ENCODE assay signal across 10 cellular contexts in the genomic region with DNA sequence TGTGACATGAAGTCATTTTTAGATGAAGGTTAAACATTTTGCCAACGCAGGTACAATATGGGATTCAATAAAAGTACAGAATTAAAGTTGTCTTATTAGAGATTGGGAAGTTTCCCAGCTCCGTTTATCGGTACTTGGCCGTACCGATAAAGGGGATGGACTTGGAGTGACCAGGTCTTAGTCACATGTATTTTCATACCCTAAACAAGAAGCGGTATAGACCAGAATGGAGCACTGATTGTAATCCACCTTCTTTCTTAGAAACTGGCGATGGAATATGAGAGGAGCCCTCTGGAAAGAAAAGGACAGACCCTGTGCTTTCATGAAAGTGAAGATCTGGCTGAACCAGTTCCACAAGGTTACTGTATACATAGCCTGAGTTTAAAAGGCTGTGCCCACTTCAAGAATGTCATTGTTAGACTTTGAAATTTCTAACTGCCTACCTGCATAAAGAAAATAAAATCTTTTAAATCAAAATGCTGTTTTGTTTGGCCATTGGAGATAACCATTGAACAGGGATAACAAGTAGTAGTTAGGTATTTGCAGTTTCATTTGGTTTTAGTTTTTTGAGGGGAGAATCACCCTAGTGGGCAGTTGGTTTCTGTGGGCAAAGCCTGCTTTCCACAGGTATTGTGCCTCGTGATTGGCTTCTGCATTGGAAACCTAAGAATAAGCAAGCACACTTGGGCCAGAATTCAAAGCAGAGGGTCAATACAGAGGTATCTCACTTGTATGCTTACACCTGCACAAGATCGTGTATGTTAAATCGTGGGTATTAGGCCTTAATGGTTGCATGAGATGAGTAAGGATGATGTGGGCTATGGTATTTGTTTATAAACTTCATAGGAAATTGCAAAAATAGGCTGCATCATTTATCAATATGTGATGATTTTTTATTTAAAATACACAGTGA. TPM values are rescaled to one million over a fixed set of nuclear protein-coding genes. Genes with fewer than 3 reads are reported as not detected.
A peak's percentile ranks its signal among the peaks of the same experiment; 100 is the strongest.
DNase-seq lines count a peak whose midpoint lies in the region; FAIRE-seq and TF ChIP-seq lines count a peak whose summit lies in the region.
"Had no signal": no experiment of that assay in that cellular context is flagged by ENCODE, and none has a peak within 500 bp of the region (broad histone marks: within the 10 kb centered on the region; RNA-seq: fewer than 3 reads in every experiment).

No MANE protein-coding gene starts in this region.

- peaks cover 40% of the 10 kb centered on the region for H3K79me2 ChIP-seq in endothelial cell of umbilical vein (ENCODE audit: control insufficient read depth, insufficient read depth, low read length)

- no peak overlapping the region for H3K4me2 ChIP-seq in endothelial cell of umbilical vein (ENCODE audit: insufficient read depth, low read length)

- H3K4me3 Mint-ChIP-seq in activated naive CD4-positive, alpha-beta T cell treated with anti-CD3 and anti-CD28 coated beads for 36 hours: no peak overlapping the region
- H3K4me3 Mint-ChIP-seq in activated CD4-positive, alpha-beta T cell treated with anti-CD3 and anti-CD28 coated beads, Interleukin-2, amount 10 ng/mL, durations not matched to agents 24 days and 14 days: no peak overlapping the region

- peaks cover 18% of the 10 kb centered on the region for H4K20me1 ChIP-seq in endothelial cell of umbilical vein (replicated peaks; ENCODE audit: control insufficient read depth, extremely low read depth, insufficient read depth, low read length)

- TF ChIP-seq POLR2A in endothelial cell of umbilical vein (IDR thresholded peaks at IDR 0.05; ENCODE audit: low read depth, low read length) (peak; percentile 54), stomach (IDR thresholded peaks at IDR 0.05) (no peak)

- no peak overlapping the region for H2AFZ ChIP-seq in endothelial cell of umbilical vein (ENCODE audit: low read depth, low read length)

- H3K27ac Mint-ChIP-seq in activated naive CD4-positive, alpha-beta T cell treated with anti-CD3 and anti-CD28 coated beads for 36 hours: peak overlapping the region; percentile 34
- no peak overlapping the region for H3K27ac Mint-ChIP-seq in activated CD4-positive, alpha-beta T cell treated with anti-CD3 and anti-CD28 coated beads, Interleukin-2, amount 10 ng/mL, durations not matched to agents 24 days and 14 days

- no peak overlapping the region for H3K27ac ChIP-seq in endothelial cell of umbilical vein (ENCODE audit: insufficient read depth, low read depth, low read length)
- H3K27ac ChIP-seq in stomach: peak overlapping the region; percentile 31 to 72 (median 65)

- H3K9me1 ChIP-seq in endothelial cell of umbilical vein (replicated peaks; ENCODE audit: control insufficient read depth, extremely low read depth, insufficient read depth, low read length): no peaks in the 10 kb centered on the region

- WGBS in stomach, 5 donors: 37 to 62% (median 50%) methylated on average over 10 of the region's 10 CpGs

- TF ChIP-seq CTCF in endothelial cell of umbilical vein (IDR thresholded peaks at IDR 0.05; ENCODE audit: extremely low read depth in 1 of 2, insufficient read depth in 1 of 2, low read depth in 1 of 2, low read length in 2 of 2): no peak
- TF ChIP-seq CTCF in stomach (IDR thresholded peaks at IDR 0.05): no peak

- H3K9me3 ChIP-seq in endothelial cell of umbilical vein (replicated peaks; ENCODE audit: control insufficient read depth, insufficient read depth, low read length) (no peaks in the 10 kb centered on the region), stomach (peaks cover 20 to 40% (median 29%) of the 10 kb centered on the region in 4 donors)

- dilution Hi-C loops in endothelial cell of umbilical vein (cut with MboI; ENCODE audit: extremely low pct_ligation_motif_present, low sequenced_read_pairs): no loop called here

- H3K4me1 Mint-ChIP-seq in activated naive CD4-positive, alpha-beta T cell treated with anti-CD3 and anti-CD28 coated beads for 36 hours (ENCODE audit: low read depth): peaks cover 39% of the 10 kb centered on the region
- peaks cover 44% of the 10 kb centered on the region for H3K4me1 Mint-ChIP-seq in activated CD4-positive, alpha-beta T cell treated with anti-CD3 and anti-CD28 coated beads, Interleukin-2, amount 10 ng/mL, durations not matched to agents 24 days and 14 days

- no peak overlapping the region for H3K9ac ChIP-seq in endothelial cell of umbilical vein (replicated peaks; ENCODE audit: extremely low read depth, insufficient read depth, low read length)

- DNase-seq in activated naive CD4-positive, alpha-beta T cell treated with anti-CD3 and anti-CD28 coated beads for 36 hours: no peak
- no peak for DNase-seq in activated naive CD4-positive, alpha-beta T cell (lab: John Stamatoyannopoulos, UW)
- peak; percentile 76 for DNase-seq in NCI-H510A (lab: John Stamatoyannopoulos, UW)
- DNase-seq in endothelial cell of umbilical vein (ENCODE audit: low read depth, low spot score): no peak
- DNase-seq in stomach: no peak
- no peak for DNase-seq in activated CD4-positive, alpha-beta T cell treated with anti-CD3 and anti-CD28 coated beads, Interleukin-2, amount 10 ng/mL, durations not matched to agents 24 days and 14 days
- no peak for DNase-seq in NCI-H524 treated with DMSO at 0.1 percent for 48 hours (lab: John Stamatoyannopoulos, UW)
- DNase-seq in amygdala (lab: John Stamatoyannopoulos, UW): no peak
- DNase-seq: head of caudate nucleus had no signal

- POLR2A ChIA-PET in endothelial cell of umbilical vein (lab: Charles Lee): no interaction called here

- no peaks in the 10 kb centered on the region for H3K27me3 Mint-ChIP-seq in activated naive CD4-positive, alpha-beta T cell treated with anti-CD3 and anti-CD28 coated beads for 36 hours (ENCODE audit: low read depth)
- no peaks in the 10 kb centered on the region for H3K27me3 Mint-ChIP-seq in activated CD4-positive, alpha-beta T cell treated with anti-CD3 and anti-CD28 coated beads, Interleukin-2, amount 10 ng/mL, durations not matched to agents 24 days and 14 days
- H3K27me3 Mint-ChIP-seq: activated T-helper 17 cell treated with anti-CD3 and anti-CD28 coated beads, Interleukin-2, amount 50 U/mL, for 72 hours had no signal

- FAIRE-seq in endothelial cell of umbilical vein (lab: Jason Lieb, UNC): no peak

- no TSS peak for BruUV-seq in endothelial cell of umbilical vein (replicated peaks; lab: Mats Ljungman, UMichigan)

- peaks cover 15% of the 10 kb centered on the region for H3K9me3 Mint-ChIP-seq in activated naive CD4-positive, alpha-beta T cell treated with anti-CD3 and anti-CD28 coated beads for 36 hours
- peaks cover 27% of the 10 kb centered on the region for H3K9me3 Mint-ChIP-seq in activated CD4-positive, alpha-beta T cell treated with anti-CD3 and anti-CD28 coated beads, Interleukin-2, amount 10 ng/mL, durations not matched to agents 24 days and 14 days
- H3K9me3 Mint-ChIP-seq: activated T-helper 17 cell treated with anti-CD3 and anti-CD28 coated beads, Interleukin-2, amount 50 U/mL, for 72 hours had no signal

- peaks cover 36% of the 10 kb centered on the region for H3K4me1 ChIP-seq in endothelial cell of umbilical vein (ENCODE audit: control insufficient read depth, extremely low read depth, insufficient read depth, low read length)
- peaks cover 12 to 50% (median 20%) of the 10 kb centered on the region in 4 donors for H3K4me1 ChIP-seq in stomach

- TF ChIP-seq EP300 in stomach (IDR thresholded peaks at IDR 0.05): no peak

- H3K36me3 ChIP-seq in endothelial cell of umbilical vein (ENCODE audit: control insufficient read depth in 2 of 2, extremely low read depth in 1 of 2, insufficient read depth in 2 of 2, low read length in 2 of 2): peaks cover 53 to 57% of the 10 kb centered on the region in 2 experiments
- peaks cover 64 to 97% (median 87%) of the 10 kb centered on the region in 4 donors for H3K36me3 ChIP-seq in stomach

- peaks cover 78% of the 10 kb centered on the region for H3K36me3 Mint-ChIP-seq in activated naive CD4-positive, alpha-beta T cell treated with anti-CD3 and anti-CD28 coated beads for 36 hours (ENCODE audit: low read depth)
- H3K36me3 Mint-ChIP-seq in activated CD4-positive, alpha-beta T cell treated with anti-CD3 and anti-CD28 coated beads, Interleukin-2, amount 10 ng/mL, durations not matched to agents 24 days and 14 days (ENCODE audit: low read depth): peaks cover 92% of the 10 kb centered on the region

- H3K4me3 ChIP-seq in endothelial cell of umbilical vein (replicated peaks in 1 of 3; ENCODE audit: insufficient read depth in 1 of 3, low read depth in 1 of 3, low read length in 3 of 3) (no peak overlapping the region), stomach (peak overlapping the region in 1 of 4 donors; percentile 9)

- CTCF ChIA-PET in activated naive CD4-positive, alpha-beta T cell treated with anti-CD3 and anti-CD28 coated beads for 36 hours (lab: Charles Lee): no interaction called here
- CTCF ChIA-PET in endothelial cell of umbilical vein (lab: Charles Lee): no interaction called here

- intact Hi-C loops in activated naive CD4-positive, alpha-beta T cell treated with anti-CD3 and anti-CD28 coated beads for 36 hours (cut with micrococcal nuclease): no loop called here
- intact Hi-C loops in endothelial cell of umbilical vein (cut with micrococcal nuclease): no loop called here
- intact Hi-C loops in stomach (cut with DNase I; ENCODE audit: low total_unique reads): no loop called here
- intact Hi-C loops in activated CD4-positive, alpha-beta T cell treated with anti-CD3 and anti-CD28 coated beads, Interleukin-2, amount 10 ng/mL, durations not matched to agents 24 days and 14 days (cut with micrococcal nuclease): no loop called here

- no peaks in the 10 kb centered on the region for H3K27me3 ChIP-seq in endothelial cell of umbilical vein (ENCODE audit: control insufficient read depth in 2 of 2, insufficient read depth in 2 of 2, low read length in 2 of 2)
- H3K27me3 ChIP-seq in stomach: no peaks in the 10 kb centered on the region

TF ChIP-seq in endothelial cell of umbilical vein, 7 proteins besides CTCF, POLR2A, EP300 and RAD21 (continues in another document):
- no peak for TF ChIP-seq MYC (IDR thresholded peaks at IDR 0.05; ENCODE audit: low read depth, low read length)

RNA-seq across cellular contexts. Expression of a gene that starts 11.2 kb away (rescaled TPM):
- total RNA-seq in activated naive CD4-positive, alpha-beta T cell treated with anti-CD3 and anti-CD28 coated beads for 36 hours: 10 to 100 TPM; 18.2 to 19.0 TPM
- total RNA-seq in endothelial cell of umbilical vein (26.5 and 27.9 TPM in 2 replicates), stomach (10 to 100 TPM in 4 of 5 donors, 1 to 10 TPM in 1; 5.2 to 29.6 (median 26.1) TPM)
- polyA plus RNA-seq in endothelial cell of umbilical vein (6.8 and 8.3 TPM in 2 replicates), stomach (1 to 10 TPM; 5.8 to 8.4 (median 6.4) TPM)
- 7.8 and 8.6 TPM in 2 replicates for polyA plus RNA-seq in endothelial cell of umbilical vein (2011; cell fraction: cytosol; rRNA removed)
- 10.1 and 13.9 TPM in 2 replicates for polyA plus RNA-seq in endothelial cell of umbilical vein (2011; cell fraction: nucleus; rRNA removed)
- 24.5 and 24.7 TPM in 2 replicates for polyA plus RNA-seq in endothelial cell of umbilical vein (2012)
- polyA minus RNA-seq in endothelial cell of umbilical vein: 24.3 and 29.8 TPM in 2 replicates
- polyA minus RNA-seq in endothelial cell of umbilical vein (2011; cell fraction: cytosol; rRNA and poly(A)+ RNA removed): 13.3 TPM
- polyA minus RNA-seq in endothelial cell of umbilical vein (2011; cell fraction: nucleus; rRNA and poly(A)+ RNA removed): 12.7 and 22.2 TPM in 2 replicates
- total RNA-seq in activated CD4-positive, alpha-beta T cell treated with anti-CD3 and anti-CD28 coated beads, Interleukin-2, amount 10 ng/mL, durations not matched to agents 24 days and 14 days: 61.2 and 61.5 TPM in 2 replicates
